In the genomic region with DNA sequence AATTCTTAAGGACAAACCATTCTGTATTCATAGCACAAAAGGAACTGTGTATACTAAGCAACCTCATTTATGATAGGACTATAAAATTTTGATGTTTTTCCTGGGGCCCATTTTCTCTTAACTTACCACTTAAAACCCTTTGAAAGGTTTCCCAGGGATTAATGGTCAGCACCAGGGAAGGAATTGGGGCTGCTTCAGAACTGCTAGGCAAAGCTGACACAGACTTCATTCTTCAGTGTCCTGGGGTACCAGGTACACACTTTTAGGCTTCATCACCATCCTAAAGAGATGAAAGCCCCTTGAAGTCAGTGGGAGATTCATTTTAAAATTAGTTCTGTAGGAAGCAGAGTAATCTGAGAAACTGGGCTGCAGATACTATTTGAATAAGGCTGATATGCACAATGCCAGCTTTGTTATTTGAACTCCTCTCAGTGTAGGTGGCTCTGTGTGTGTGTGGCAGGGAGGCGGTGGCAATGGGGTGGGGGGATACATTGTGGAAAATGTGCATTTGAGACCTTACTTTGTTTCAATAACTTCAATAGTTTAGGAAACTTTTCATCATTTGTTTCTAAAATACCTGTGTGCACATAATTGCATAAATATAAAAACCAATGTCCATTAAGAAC, we compare ENCODE assay signal across 21 cellular contexts.
"Had no signal": no experiment of that assay in that cellular context is flagged by ENCODE, and none has a peak within 500 bp of the region (broad histone marks: within the 10 kb centered on the region; RNA-seq: fewer than 3 reads in every experiment).

No MANE protein-coding gene starts in this region.

- H3K9me3 Mint-ChIP-seq: activated B cell treated with CpG ODN at 0.5 μM for 24 hours; activated naive CD8-positive, alpha-beta T cell treated with anti-CD3 and anti-CD28 coated beads, Interleukin-2, amount 50 U/mL, for 24 hours; activated T-cell treated with anti-CD3 and anti-CD28 coated beads, Interleukin-2, amount 50 U/mL, for 72 hours; stimulated activated naive CD8-positive, alpha-beta T cell treated with anti-CD3 and anti-CD28 coated beads, Interleukin-15, Interleukin-2, amounts not matched to agents 100 ng/mL and 50 ng/mL, for 24 hours had no signal

- DNase-seq: activated B cell treated with CpG ODN at 0.5 μM for 24 hours; activated CD4-positive, alpha-beta T cell treated with anti-CD3 and anti-CD28 coated beads for 4 hours; activated CD4-positive, alpha-beta T cell treated with anti-CD3 and anti-CD28 coated beads, Interleukin-2, amount 50 U/mL, for 48 hours; activated effector memory CD4-positive, alpha-beta T cell treated with anti-CD3 and anti-CD28 coated beads, Interleukin-2, amount 50 U/mL, for 16 hours; activated naive CD4-positive, alpha-beta T cell treated with anti-CD3 and anti-CD28 coated beads, Interleukin-2, amount 50 U/mL, for 16 hours; activated naive CD8-positive, alpha-beta T cell treated with anti-CD3 and anti-CD28 coated beads, Interleukin-2, amount 50 U/mL, for 24 hours; activated T-cell treated with anti-CD3 and anti-CD28 coated beads, Interleukin-2, amount 50 U/mL, for 72 hours; cortex of kidney; head of caudate nucleus; hypothalamus; left ventricle myocardium superior; mammary epithelial cell; nucleus accumbens; right lobe of liver; stimulated activated CD4-positive, alpha-beta T cell treated with anti-CD3 and anti-CD28 coated beads, Interleukin-1b, Interleukin-23, amount 100 ng/mL, for 48 hours; substantia nigra; thyroid gland; upper lobe of right lung had no signal

- H3K36me3 Mint-ChIP-seq: natural killer cell treated with Interleukin-12 subunit alpha and Interleukin-12 subunit beta and Interleukin-15 and Interleukin-18, amount 100 ng/mL, for 72 hours had no signal

- H3K27ac Mint-ChIP-seq: activated B cell treated with CpG ODN at 0.5 μM for 24 hours; activated naive CD8-positive, alpha-beta T cell treated with anti-CD3 and anti-CD28 coated beads, Interleukin-2, amount 50 U/mL, for 24 hours; activated T-cell treated with anti-CD3 and anti-CD28 coated beads, Interleukin-2, amount 50 U/mL, for 72 hours; natural killer cell treated with Interleukin-12 subunit alpha and Interleukin-12 subunit beta and Interleukin-15 and Interleukin-18, amount 100 ng/mL, for 72 hours; stimulated activated naive CD8-positive, alpha-beta T cell treated with anti-CD3 and anti-CD28 coated beads, Interleukin-15, Interleukin-2, amounts not matched to agents 100 ng/mL and 50 ng/mL, for 24 hours had no signal

- ATAC-seq: activated naive CD8-positive, alpha-beta T cell treated with anti-CD3 and anti-CD28 coated beads, Interleukin-2, amount 50 U/mL, for 24 hours; gastroesophageal sphincter; left ventricle myocardium superior; natural killer cell treated with Interleukin-12 subunit alpha and Interleukin-12 subunit beta and Interleukin-15 and Interleukin-18, amount 100 ng/mL, for 72 hours; right lobe of liver; upper lobe of right lung had no signal

- H3K4me1 Mint-ChIP-seq: activated B cell treated with CpG ODN at 0.5 μM for 24 hours; activated naive CD8-positive, alpha-beta T cell treated with anti-CD3 and anti-CD28 coated beads, Interleukin-2, amount 50 U/mL, for 24 hours had no signal

- H3K4me3 Mint-ChIP-seq: activated B cell treated with CpG ODN at 0.5 μM for 24 hours; activated naive CD8-positive, alpha-beta T cell treated with anti-CD3 and anti-CD28 coated beads, Interleukin-2, amount 50 U/mL, for 24 hours; activated T-cell treated with anti-CD3 and anti-CD28 coated beads, Interleukin-2, amount 50 U/mL, for 72 hours; natural killer cell treated with Interleukin-12 subunit alpha and Interleukin-12 subunit beta and Interleukin-15 and Interleukin-18, amount 100 ng/mL, for 72 hours; stimulated activated naive CD8-positive, alpha-beta T cell treated with anti-CD3 and anti-CD28 coated beads, Interleukin-15, Interleukin-2, amounts not matched to agents 100 ng/mL and 50 ng/mL, for 24 hours had no signal
